26 cellular contexts compared by ENCODE assay signal in genomic region chr1:208722592-208722991, GRCh38.
"Had no signal": no experiment of that assay in that cellular context is flagged by ENCODE, and none has a peak within 500 bp of the region (broad histone marks: within the 10 kb centered on the region; RNA-seq: fewer than 3 reads in every experiment).

No MANE protein-coding gene starts in this region.

- H3K27me3 Mint-ChIP-seq: stimulated activated memory B cell treated with anti-CD40 and anti-IgM and Interleukin-4, amounts not matched to agents 10 μg/mL and 1 μg/mL and 100 μg/mL, for 72 hours; type B pancreatic cell had no signal

- H3K27ac ChIP-seq: left ventricle myocardium inferior, neural progenitor cell, neutrophil, parathyroid adenoma, right atrium auricular region, right lobe of liver, tibial nerve, uterus had no signal

- H3K4me2 ChIP-seq: neural progenitor cell, smooth muscle cell had no signal

- ATAC-seq: natural killer cell; right lobe of liver; stimulated activated memory B cell treated with anti-CD40 and anti-IgM and Interleukin-4, amounts not matched to agents 10 μg/mL and 1 μg/mL and 100 μg/mL, for 72 hours; stimulated activated naive CD8-positive, alpha-beta T cell treated with anti-CD3 and anti-CD28 coated beads, Interleukin-15, amount 100 ng/mL, for 72 hours had no signal

- DNase-seq: islet precursor cell; left ventricle myocardium inferior; mesendoderm; naive B cell; natural killer cell; nephron progenitor cell; occipital lobe; right lobe of liver; stimulated activated CD4-positive, alpha-beta T cell treated with anti-CD3 and anti-CD28 coated beads, Interleukin-1b, Interleukin-23, amount 100 ng/mL, for 48 hours; stimulated activated CD4-positive, alpha-beta T cell treated with anti-CD3 and anti-CD28 coated beads, Interleukin-2, amount 100 ng/mL, for 48 hours; stimulated activated CD4-positive, alpha-beta T cell treated with anti-CD3 and anti-CD28 coated beads, Interleukin-4, amount 100 ng/mL, for 4 hours; stimulated activated CD8-positive, alpha-beta memory T cell treated with anti-CD3 and anti-CD28 coated beads, Interleukin-4, amount 100 ng/mL, for 48 hours; stimulated activated naive CD4-positive, alpha-beta T cell treated with Interleukin-2 at 50 U/mL for 16 hours; stimulated activated naive CD8-positive, alpha-beta T cell treated with anti-CD3 and anti-CD28 coated beads, Interleukin-15, amount 100 ng/mL, for 72 hours; substantia nigra; uterus had no signal

- H3K79me2 ChIP-seq: parathyroid adenoma had no signal

- H3K36me3 ChIP-seq: left ventricle myocardium inferior, neural progenitor cell, neutrophil, right atrium auricular region, right lobe of liver, tibial nerve, uterus had no signal

- H3K4me1 Mint-ChIP-seq: mesothelial cell of epicardium; natural killer cell; nephron progenitor cell; stimulated activated memory B cell treated with anti-CD40 and anti-IgM and Interleukin-4, amounts not matched to agents 10 μg/mL and 1 μg/mL and 100 μg/mL, for 72 hours; stimulated activated naive CD8-positive, alpha-beta T cell treated with anti-CD3 and anti-CD28 coated beads, Interleukin-15, amount 100 ng/mL, for 72 hours had no signal

- H3K36me3 Mint-ChIP-seq: stimulated activated memory B cell treated with anti-CD40 and anti-IgM and Interleukin-4, amounts not matched to agents 10 μg/mL and 1 μg/mL and 100 μg/mL, for 72 hours; type B pancreatic cell had no signal

- H3K4me1 ChIP-seq: left ventricle myocardium inferior, parathyroid adenoma, right atrium auricular region, right lobe of liver, tibial nerve, uterus had no signal

- H3K4me3 Mint-ChIP-seq: mesothelial cell of epicardium; naive B cell; natural killer cell; nephron progenitor cell; neural progenitor cell; stimulated activated memory B cell treated with anti-CD40 and anti-IgM and Interleukin-4, amounts not matched to agents 10 μg/mL and 1 μg/mL and 100 μg/mL, for 72 hours; stimulated activated naive CD8-positive, alpha-beta T cell treated with anti-CD3 and anti-CD28 coated beads, Interleukin-15, amount 100 ng/mL, for 72 hours; type B pancreatic cell had no signal

- H3K27me3 ChIP-seq: neural progenitor cell, neutrophil, right atrium auricular region, right lobe of liver, tibial nerve, uterus had no signal

- H2AFZ ChIP-seq: neural progenitor cell, parathyroid adenoma had no signal

- H3K9me3 ChIP-seq: neutrophil had no signal

- H3K4me3 ChIP-seq: left ventricle myocardium inferior, lung, neural progenitor cell, right atrium auricular region, right lobe of liver, smooth muscle cell, tibial nerve, uterus had no signal

- H3K27ac Mint-ChIP-seq: mesothelial cell of epicardium; naive B cell; natural killer cell; nephron progenitor cell; neural progenitor cell; stimulated activated memory B cell treated with anti-CD40 and anti-IgM and Interleukin-4, amounts not matched to agents 10 μg/mL and 1 μg/mL and 100 μg/mL, for 72 hours; stimulated activated naive CD8-positive, alpha-beta T cell treated with anti-CD3 and anti-CD28 coated beads, Interleukin-15, amount 100 ng/mL, for 72 hours; type B pancreatic cell had no signal

- H3K9ac ChIP-seq: neural progenitor cell, parathyroid adenoma had no signal
